In genomic region chr11:64304032-64304315, GRCh38 we compare ENCODE assay signal across 8 cellular contexts. TPM values are rescaled to one million over a fixed set of nuclear protein-coding genes. Genes with fewer than 3 reads are reported as not detected.
DNase-seq lines count a peak whose midpoint lies in the region; ATAC-seq and TF ChIP-seq lines count a peak whose summit lies in the region.

No MANE protein-coding gene starts in this region.

- H3K27ac ChIP-seq in C4-2B: peak overlapping the region; percentile 89
- peak overlapping the region; percentile 88 for H3K27ac ChIP-seq in effector memory CD4-positive, alpha-beta T cell (ENCODE audit: insufficient read depth, low read length, poor library complexity, severe bottlenecking)
- H3K27ac ChIP-seq in neural cell (ENCODE audit: low read length): no peak overlapping the region

- no peaks in the 10 kb centered on the region for H3K36me3 ChIP-seq in effector memory CD4-positive, alpha-beta T cell (ENCODE audit: control insufficient read depth, insufficient read depth, low read length)
- no peaks in the 10 kb centered on the region for H3K36me3 ChIP-seq in neural cell (ENCODE audit: insufficient read depth, low read length)

- TF ChIP-seq EP300 in neural cell (conservative IDR thresholded peaks at IDR 0.05; ENCODE audit: poor library complexity, severe bottlenecking): no peak

- TF ChIP-seq POLR2A in NB4 (IDR thresholded peaks at IDR 0.05; ENCODE audit: extremely low read depth, insufficient read length): no peak
- TF ChIP-seq POLR2A in GM18505 (IDR thresholded peaks at IDR 0.05; ENCODE audit: borderline replicate concordance, extremely low read depth, insufficient read depth, insufficient read length): no peak

- peaks cover 10% of the 10 kb centered on the region for H3K79me2 ChIP-seq in neural cell (replicated peaks; ENCODE audit: insufficient read depth, low read length)

- TF ChIP-seq CTCF in C4-2B (conservative IDR thresholded peaks at IDR 0.05) (no peak), NB4 (IDR thresholded peaks at IDR 0.05; ENCODE audit: low read depth, low read length) (no peak), neural cell (IDR thresholded peaks at IDR 0.05; ENCODE audit: poor library complexity, severe bottlenecking) (no peak)

- peaks cover 29% of the 10 kb centered on the region for H3K27me3 ChIP-seq in effector memory CD4-positive, alpha-beta T cell (replicated peaks; ENCODE audit: control insufficient read depth, insufficient read depth, low read length, poor library complexity, severe bottlenecking)
- H3K27me3 ChIP-seq in neural cell (ENCODE audit: insufficient read depth, low read depth, low read length): peaks cover 31% of the 10 kb centered on the region

- no peaks in the 10 kb centered on the region for H3K9me3 ChIP-seq in effector memory CD4-positive, alpha-beta T cell (ENCODE audit: control insufficient read depth, low read length)
- no peaks in the 10 kb centered on the region for H3K9me3 ChIP-seq in neural cell (ENCODE audit: low read length)

- ATAC-seq in HG03135 (IDR thresholded peaks at IDR 0.05; ENCODE audit: unreplicated experiment) (no peak), GM18505 (IDR thresholded peaks at IDR 0.05; ENCODE audit: unreplicated experiment) (no peak)

- H3K9ac ChIP-seq in neural cell (ENCODE audit: low read length): peak overlapping the region; percentile 75

- no peaks in the 10 kb centered on the region for H3F3A ChIP-seq in neural cell (ENCODE audit: insufficient read depth, low read length, poor library complexity, severe bottlenecking)

- TF ChIP-seq RAD21 in neural cell (conservative IDR thresholded peaks at IDR 0.05): no peak

- H3K4me3 ChIP-seq in NB4 (ENCODE audit: low read depth, low read length): peak overlapping the region; percentile 85
- peak overlapping the region; percentile 81 for H3K4me3 ChIP-seq in effector memory CD4-positive, alpha-beta T cell (ENCODE audit: insufficient read depth, low read depth, low read length, poor library complexity, severe bottlenecking)
- peak overlapping the region; percentile 85 for H3K4me3 ChIP-seq in neural cell (ENCODE audit: low read length)

- H3K4me1 ChIP-seq in effector memory CD4-positive, alpha-beta T cell (ENCODE audit: control insufficient read depth, insufficient read depth, low read length, poor library complexity, severe bottlenecking): peaks cover 44% of the 10 kb centered on the region

- no peaks in the 10 kb centered on the region for H3K9me2 ChIP-seq in neural cell (ENCODE audit: insufficient read depth, low read length)

- H4K20me1 ChIP-seq in neural cell (ENCODE audit: insufficient read depth): peaks cover 6% of the 10 kb centered on the region

- no peak for DNase-seq in NB4 (ENCODE audit: low read depth)
- no peak for DNase-seq in effector memory CD4-positive, alpha-beta T cell
- DNase-seq in NCI-H1694 (lab: John Stamatoyannopoulos, UW): no peak
- no peak for DNase-seq in kidney tubule cell (ENCODE audit: low spot score)

- no peak overlapping the region for H2AFZ ChIP-seq in neural cell (ENCODE audit: low read depth, low read length)

- H3K4me2 ChIP-seq in neural cell (ENCODE audit: low read length): peak overlapping the region; percentile 33

TF ChIP-seq in neural cell, 6 proteins besides CTCF, POLR2A, EP300 and RAD21:
- TF ChIP-seq SMC3 (conservative IDR thresholded peaks at IDR 0.05; ENCODE audit: poor library complexity) (no peak), EZH2 (IDR thresholded peaks at IDR 0.05; ENCODE audit: borderline replicate concordance, insufficient read depth, low read length, poor library complexity, severe bottlenecking) (no peak), TAF1 (IDR thresholded peaks at IDR 0.05; ENCODE audit: low read depth) (no peak), POLR2AphosphoS5 (IDR thresholded peaks at IDR 0.05) (no peak), REST (IDR thresholded peaks at IDR 0.05; ENCODE audit: borderline replicate concordance) (no peak)

RNA-seq across cellular contexts. Expression of gene ESRRA, which starts 1.4 kb away (rescaled TPM):
- polyA plus RNA-seq in neural cell: 29.0 and 30.0 TPM in 2 replicates
- 20.7 and 25.3 TPM in 2 replicates for polyA minus RNA-seq in neural cell

RNA-seq across cellular contexts. Expression of gene CATSPERZ, which starts 3.8 kb away (rescaled TPM):
- polyA plus RNA-seq in neural cell: 3.4 TPM in 1 of 2 replicates, not detected in the other
- not detected in 2 replicates for polyA minus RNA-seq in neural cell

RNA-seq across cellular contexts. Expression of gene KCNK4, which starts 12.9 kb away (rescaled TPM):
- 0.60 and 1.0 TPM in 2 replicates for polyA plus RNA-seq in neural cell
- 0.81 and 1.9 TPM in 2 replicates for polyA minus RNA-seq in neural cell

RNA-seq across cellular contexts. Expression of gene TRMT112, which starts 13.4 kb away (rescaled TPM):
- 278 and 335 TPM in 2 replicates for polyA plus RNA-seq in neural cell
- 58.7 and 78.5 TPM in 2 replicates for polyA minus RNA-seq in neural cell

RNA-seq across cellular contexts. Expression of gene PRDX5, which starts 13.9 kb away (rescaled TPM):
- 452 and 489 TPM in 2 replicates for polyA plus RNA-seq in neural cell
- polyA minus RNA-seq in neural cell: 135 and 150 TPM in 2 replicates
